8 cellular contexts compared by ENCODE assay signal in the genomic region with DNA sequence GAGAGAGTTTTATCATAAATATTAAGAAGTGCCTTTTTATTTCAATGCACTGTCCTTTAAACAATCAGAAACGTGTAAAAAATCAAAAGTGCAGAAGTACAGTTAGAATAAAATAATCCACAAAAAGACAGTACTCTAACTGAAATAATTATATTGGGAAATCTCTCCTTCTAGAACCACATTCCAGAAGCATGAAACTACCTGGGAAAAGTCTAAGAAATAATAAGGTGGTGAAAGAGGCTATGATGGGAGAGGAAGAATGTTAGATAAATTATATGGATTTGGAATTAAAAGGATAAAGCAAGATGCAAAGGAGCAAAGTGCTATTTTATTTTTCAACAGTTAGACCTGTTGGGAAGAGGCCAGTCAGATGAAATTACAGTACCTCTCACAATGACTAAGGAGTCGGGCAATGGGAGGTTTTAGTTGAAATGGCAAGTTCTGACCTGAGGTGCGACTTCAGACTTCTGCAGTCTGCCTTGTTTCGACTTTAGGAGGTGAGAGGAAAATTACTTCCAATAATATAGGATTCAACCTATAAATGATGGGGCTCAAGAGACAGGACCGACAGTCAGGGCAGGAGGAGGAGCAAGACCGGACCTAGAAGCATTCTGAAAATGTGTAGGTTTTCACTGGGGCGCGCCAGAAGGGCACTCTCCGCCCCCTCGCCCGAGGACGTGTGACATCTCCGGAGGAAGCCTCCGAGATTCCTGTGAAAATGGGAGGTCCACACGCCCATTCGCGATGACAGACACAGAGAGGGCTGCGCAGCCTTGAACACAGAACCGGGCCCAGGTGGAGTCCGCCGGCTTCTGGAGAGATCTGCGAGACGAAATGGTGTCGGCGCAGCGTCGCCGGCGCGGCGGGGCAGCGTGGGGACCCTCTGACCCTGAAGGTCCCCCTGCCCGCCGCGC. TPM values are rescaled to one million over a fixed set of nuclear protein-coding genes. Genes with fewer than 3 reads are reported as not detected.
DNase-seq lines count a peak whose midpoint lies in the region; ATAC-seq, FAIRE-seq and TF ChIP-seq lines count a peak whose summit lies in the region.

No MANE protein-coding gene starts in this region.

- DNase-seq in BE2C, result peak; percentile 50
- DNase-seq in RKO (ENCODE audit: low spot score), result peak; percentile 82
- no peak for DNase-seq in activated naive CD8-positive, alpha-beta T cell treated with anti-CD3 and anti-CD28 coated beads, Interleukin-2, amount 10 ng/mL, durations not matched to agents 7 days and 5 days
- no peak for DNase-seq in left ventricle myocardium superior
- DNase-seq in progenitor cell of endocrine pancreas (ENCODE audit: low spot score, unreplicated experiment), result no peak
- DNase-seq in D721Med (ENCODE audit: insufficient read length, low spot score), result no peak

- peaks cover 6% of the 10 kb centered on the region for H3K27me3 ChIP-seq in BE2C

- H3K27me3 Mint-ChIP-seq in activated naive CD8-positive, alpha-beta T cell treated with anti-CD3 and anti-CD28 coated beads, Interleukin-2, amount 10 ng/mL, durations not matched to agents 7 days and 5 days, result peaks cover 3% of the 10 kb centered on the region
- H3K27me3 Mint-ChIP-seq in progenitor cell of endocrine pancreas, result no peaks in the 10 kb centered on the region

- intact Hi-C loops in left ventricle myocardium superior (cut with micrococcal nuclease), result no loop called here

- H3K9me3 Mint-ChIP-seq in activated naive CD8-positive, alpha-beta T cell treated with anti-CD3 and anti-CD28 coated beads, Interleukin-2, amount 10 ng/mL, durations not matched to agents 7 days and 5 days, result no peaks in the 10 kb centered on the region
- no peaks in the 10 kb centered on the region for H3K9me3 Mint-ChIP-seq in progenitor cell of endocrine pancreas (ENCODE audit: low read depth)

- peak overlapping the region; percentile 79 for H3K27ac Mint-ChIP-seq in activated naive CD8-positive, alpha-beta T cell treated with anti-CD3 and anti-CD28 coated beads, Interleukin-2, amount 10 ng/mL, durations not matched to agents 7 days and 5 days
- H3K27ac Mint-ChIP-seq in progenitor cell of endocrine pancreas, result peak overlapping the region; percentile 87

- ATAC-seq in GM18907 (IDR thresholded peaks at IDR 0.05; ENCODE audit: unreplicated experiment) (peak; percentile 26), HG03135 (IDR thresholded peaks at IDR 0.05; ENCODE audit: unreplicated experiment) (peak; percentile 16), left ventricle myocardium superior (peak; percentile 36)
- peak; percentile 11 for ATAC-seq in activated naive CD8-positive, alpha-beta T cell treated with anti-CD3 and anti-CD28 coated beads, Interleukin-2, amount 10 ng/mL, durations not matched to agents 7 days and 5 days (ENCODE audit: low read depth)

- peaks cover 6% of the 10 kb centered on the region for H3K36me3 Mint-ChIP-seq in activated naive CD8-positive, alpha-beta T cell treated with anti-CD3 and anti-CD28 coated beads, Interleukin-2, amount 10 ng/mL, durations not matched to agents 7 days and 5 days
- H3K36me3 Mint-ChIP-seq in progenitor cell of endocrine pancreas (ENCODE audit: insufficient read depth), result peaks cover 2% of the 10 kb centered on the region

- H3K9me3 ChIP-seq in BE2C, result no peaks in the 10 kb centered on the region

- POLR2A ChIA-PET in activated naive CD8-positive, alpha-beta T cell treated with anti-CD3 and anti-CD28 coated beads, Interleukin-2, amount 10 ng/mL, durations not matched to agents 7 days and 5 days (lab: Charles Lee), result interaction anchor here (1.0 to 1.4 kb wide), 4 partner anchors 10 to 190 kb away, joined by 3 to 7 read pairs (median 4); partner anchors contain the start of gene TRIM13

- peak overlapping the region; percentile 92 for H3K4me3 ChIP-seq in BE2C (ENCODE audit: low read depth, low read length)

- H3K36me3 ChIP-seq in BE2C, result no peaks in the 10 kb centered on the region

- peaks cover 9% of the 10 kb centered on the region for H3K4me1 Mint-ChIP-seq in activated naive CD8-positive, alpha-beta T cell treated with anti-CD3 and anti-CD28 coated beads, Interleukin-2, amount 10 ng/mL, durations not matched to agents 7 days and 5 days
- H3K4me1 Mint-ChIP-seq in progenitor cell of endocrine pancreas (ENCODE audit: low read depth), result peaks cover 5% of the 10 kb centered on the region

- no peak for TF ChIP-seq CTCF in BE2C (IDR thresholded peaks at IDR 0.05; ENCODE audit: low read depth, low read length)
- TF ChIP-seq CTCF in progenitor cell of endocrine pancreas (IDR thresholded peaks at IDR 0.05; ENCODE audit: unreplicated experiment), result no peak
- no peak for TF ChIP-seq CTCF in D721Med (IDR thresholded peaks at IDR 0.05; ENCODE audit: insufficient read depth, missing control alignments)

- H3K4me3 Mint-ChIP-seq in activated naive CD8-positive, alpha-beta T cell treated with anti-CD3 and anti-CD28 coated beads, Interleukin-2, amount 10 ng/mL, durations not matched to agents 7 days and 5 days, result peak overlapping the region; percentile 96
- peak overlapping the region; percentile 90 for H3K4me3 Mint-ChIP-seq in progenitor cell of endocrine pancreas (ENCODE audit: low read depth)

- H3K4me1 ChIP-seq in BE2C, result 0 out of 2 replicates have a peak, but pooled peaks cover 3% of the 10 kb centered on the region

- FAIRE-seq in D721Med (lab: Jason Lieb, UNC), result no peak

RNA-seq across cellular contexts. Expression of gene SPRYD7, which starts 0.7 kb away (rescaled TPM):
- 13.0 TPM for polyA plus RNA-seq in BE2C (2012; ENCODE audit: insufficient read depth, insufficient read length, low read depth)
- total RNA-seq in activated naive CD8-positive, alpha-beta T cell treated with anti-CD3 and anti-CD28 coated beads, Interleukin-2, amount 10 ng/mL, durations not matched to agents 7 days and 5 days, result 1 to 10 TPM; 3.5 to 4.4 TPM
- 11.8 TPM for total RNA-seq in left ventricle myocardium superior
- total RNA-seq in progenitor cell of endocrine pancreas, result 3.1 and 4.4 TPM in 2 replicates

Comparison
In these comparisons a context has a peak if more than half of its experiments do, and no peak if none do; other contexts are left out.
1. DNase-seq: peak in BE2C (single experiment) and RKO (single experiment); none in activated naive CD8-positive, alpha-beta T cell treated with anti-CD3 and anti-CD28 coated beads, Interleukin-2, amount 10 ng/mL, durations not matched to agents 7 days and 5 days (single experiment), left ventricle myocardium superior (single experiment), progenitor cell of endocrine pancreas (single experiment) and D721Med (single experiment).
2. Peak in every context shown above with its lines, with median percentiles within 50 percentile points of each other: ATAC-seq.